Comparison of ENCODE assay signal across 21 cellular contexts in the genomic region with DNA sequence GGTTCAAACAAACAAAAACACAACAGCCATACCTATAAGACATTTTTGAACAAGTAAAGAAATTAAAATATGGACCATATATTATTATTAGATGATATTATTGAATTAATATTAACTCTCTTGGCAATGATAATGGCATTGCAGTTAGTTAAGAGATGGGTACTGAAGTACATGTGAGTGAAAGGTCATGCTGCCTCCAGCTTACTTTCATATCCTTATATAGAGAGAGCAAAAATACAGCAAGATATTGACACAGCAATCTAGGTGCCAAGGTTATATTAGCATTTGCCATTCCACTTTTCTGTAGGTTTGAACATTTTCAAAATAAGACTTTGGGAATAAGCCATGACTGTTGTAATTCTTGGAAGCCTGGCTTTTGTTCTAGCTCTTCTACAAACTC. TPM values are rescaled to one million over a fixed set of nuclear protein-coding genes. Genes with fewer than 3 reads are reported as not detected.
A peak's percentile ranks its signal among the peaks of the same experiment; 100 is the strongest.
DNase-seq lines count a peak whose midpoint lies in the region; ATAC-seq and TF ChIP-seq lines count a peak whose summit lies in the region.
"Had no signal": no experiment of that assay in that cellular context is flagged by ENCODE, and none has a peak within 500 bp of the region (broad histone marks: within the 10 kb centered on the region; RNA-seq: fewer than 3 reads in every experiment).

No MANE protein-coding gene starts in this region.

- H3K36me3 ChIP-seq in KMS-11 (ENCODE audit: insufficient read depth) = no peaks in the 10 kb centered on the region
- no peaks in the 10 kb centered on the region for H3K36me3 ChIP-seq in SJCRH30
- H3K36me3 ChIP-seq: ascending aorta, lower lobe of right lung, MG63 had no signal

- TF ChIP-seq CTCF in KMS-11 (conservative IDR thresholded peaks at IDR 0.05; ENCODE audit: low read depth, low read length) = no peak

- no peak overlapping the region for H3K27ac Mint-ChIP-seq in activated T-cell treated with anti-CD3 and anti-CD28 coated beads, Interleukin-2, amount 50 U/mL, for 72 hours
- H3K27ac Mint-ChIP-seq in activated T-helper 2 cell treated with anti-CD3 and anti-CD28 coated beads, Interferon-gamma antibody, Interleukin-2, Interleukin-4, amounts not matched to agents 10 μg/mL and 5 μg/mL and 100 μg/mL, durations not matched to agents 14 hours and 24 hours and 36 hours = peak overlapping the region; percentile 5
- H3K27ac Mint-ChIP-seq in stimulated activated memory B cell treated with anti-CD40 and anti-IgM and Interleukin-4, amounts not matched to agents 10 μg/mL and 1 μg/mL and 100 μg/mL, for 72 hours = no peak overlapping the region

- H3K4me1 ChIP-seq in KMS-11 (ENCODE audit: low read depth, poor library complexity, severe bottlenecking) (peaks cover 16% of the 10 kb centered on the region), SJCRH30 (no peaks in the 10 kb centered on the region)

- DNase-seq in activated T-cell treated with anti-CD3 and anti-CD28 coated beads, Interleukin-2, amount 50 U/mL, for 72 hours = no peak
- no peak for DNase-seq in activated T-cell treated with anti-CD3 and anti-CD28 coated beads, Interleukin-2, amount 50 U/mL, for 48 hours
- DNase-seq in activated T-helper 2 cell treated with anti-CD3 and anti-CD28 coated beads, Interferon-gamma antibody, Interleukin-2, Interleukin-4, amounts not matched to agents 10 μg/mL and 5 μg/mL and 100 μg/mL, durations not matched to agents 14 hours and 24 hours and 36 hours (ENCODE audit: low spot score) = no peak
- no peak for DNase-seq in SJCRH30
- DNase-seq: activated effector memory CD4-positive, alpha-beta T cell treated with anti-CD3 and anti-CD28 coated beads, Interleukin-2, amount 50 U/mL, for 16 hours; DMS53; effector CD4-positive, alpha-beta T cell; foreskin melanocyte; hippocampal formation; IMR-90; lower lobe of right lung; MG63; NCI-H1694; stimulated activated CD4-positive, alpha-beta T cell treated with anti-CD3 and anti-CD28 coated beads, Interleukin-4, amount 100 ng/mL, for 24 hours had no signal

- no peaks in the 10 kb centered on the region for H3K27me3 Mint-ChIP-seq in activated T-cell treated with anti-CD3 and anti-CD28 coated beads, Interleukin-2, amount 50 U/mL, for 72 hours (ENCODE audit: low read depth)
- H3K27me3 Mint-ChIP-seq in activated T-helper 2 cell treated with anti-CD3 and anti-CD28 coated beads, Interferon-gamma antibody, Interleukin-2, Interleukin-4, amounts not matched to agents 10 μg/mL and 5 μg/mL and 100 μg/mL, durations not matched to agents 14 hours and 24 hours and 36 hours (ENCODE audit: low read depth) = no peaks in the 10 kb centered on the region
- H3K27me3 Mint-ChIP-seq in stimulated activated memory B cell treated with anti-CD40 and anti-IgM and Interleukin-4, amounts not matched to agents 10 μg/mL and 1 μg/mL and 100 μg/mL, for 72 hours = peaks cover 9% of the 10 kb centered on the region

- H3K4me2 ChIP-seq in KMS-11 = 0 out of 2 replicates have a peak overlapping the region, but pooled peaks have one; percentile 4

- intact Hi-C loops in activated T-helper 2 cell treated with anti-CD3 and anti-CD28 coated beads, Interferon-gamma antibody, Interleukin-2, Interleukin-4, amounts not matched to agents 10 μg/mL and 5 μg/mL and 100 μg/mL, durations not matched to agents 14 hours and 24 hours and 36 hours (cut with micrococcal nuclease) = loop anchor here (5.0 kb wide), 1 partner anchor 33 kb away; no protein-coding TSS in a partner anchor

- H3K36me3 Mint-ChIP-seq in activated T-cell treated with anti-CD3 and anti-CD28 coated beads, Interleukin-2, amount 50 U/mL, for 72 hours (ENCODE audit: insufficient read depth in 2 of 2) = peaks cover 24 to 37% of the 10 kb centered on the region in 2 donors
- H3K36me3 Mint-ChIP-seq in activated T-helper 2 cell treated with anti-CD3 and anti-CD28 coated beads, Interferon-gamma antibody, Interleukin-2, Interleukin-4, amounts not matched to agents 10 μg/mL and 5 μg/mL and 100 μg/mL, durations not matched to agents 14 hours and 24 hours and 36 hours (ENCODE audit: low read depth) = peaks cover 86% of the 10 kb centered on the region
- H3K36me3 Mint-ChIP-seq in stimulated activated memory B cell treated with anti-CD40 and anti-IgM and Interleukin-4, amounts not matched to agents 10 μg/mL and 1 μg/mL and 100 μg/mL, for 72 hours = no peaks in the 10 kb centered on the region

- no peaks in the 10 kb centered on the region for H3K9me3 ChIP-seq in SJCRH30 (replicated peaks)
- H3K9me3 ChIP-seq: ascending aorta, lower lobe of right lung, MG63 had no signal

- peak overlapping the region; percentile 64 to 75 for H3K4me3 Mint-ChIP-seq in activated T-cell treated with anti-CD3 and anti-CD28 coated beads, Interleukin-2, amount 50 U/mL, for 72 hours
- H3K4me3 Mint-ChIP-seq in activated T-helper 2 cell treated with anti-CD3 and anti-CD28 coated beads, Interferon-gamma antibody, Interleukin-2, Interleukin-4, amounts not matched to agents 10 μg/mL and 5 μg/mL and 100 μg/mL, durations not matched to agents 14 hours and 24 hours and 36 hours (ENCODE audit: low read depth) = peak overlapping the region; percentile 34
- H3K4me3 Mint-ChIP-seq in stimulated activated memory B cell treated with anti-CD40 and anti-IgM and Interleukin-4, amounts not matched to agents 10 μg/mL and 1 μg/mL and 100 μg/mL, for 72 hours = no peak overlapping the region

- no peaks in the 10 kb centered on the region for H3K9me3 Mint-ChIP-seq in activated T-cell treated with anti-CD3 and anti-CD28 coated beads, Interleukin-2, amount 50 U/mL, for 72 hours
- H3K9me3 Mint-ChIP-seq in activated T-helper 2 cell treated with anti-CD3 and anti-CD28 coated beads, Interferon-gamma antibody, Interleukin-2, Interleukin-4, amounts not matched to agents 10 μg/mL and 5 μg/mL and 100 μg/mL, durations not matched to agents 14 hours and 24 hours and 36 hours = no peaks in the 10 kb centered on the region
- no peaks in the 10 kb centered on the region for H3K9me3 Mint-ChIP-seq in stimulated activated memory B cell treated with anti-CD40 and anti-IgM and Interleukin-4, amounts not matched to agents 10 μg/mL and 1 μg/mL and 100 μg/mL, for 72 hours

- no peaks in the 10 kb centered on the region for H4K20me1 ChIP-seq in KMS-11 (ENCODE audit: insufficient read depth)

- H3K27ac ChIP-seq in KMS-11 (no peak overlapping the region), SJCRH30 (no peak overlapping the region)
- H3K27ac ChIP-seq: ascending aorta, lower lobe of right lung, VCaP had no signal

- H3K4me3 ChIP-seq in KMS-11 (IDR thresholded peaks at IDR 0.05; ENCODE audit: insufficient read depth, low read depth, low read length) (no peak overlapping the region), SJCRH30 (no peak overlapping the region)
- H3K4me3 ChIP-seq: ascending aorta, lower lobe of right lung, MG63 had no signal

- H3K27me3 ChIP-seq in KMS-11 (ENCODE audit: insufficient read depth, low read depth) (no peaks in the 10 kb centered on the region), SJCRH30 (0 out of 2 replicates have a peak, but pooled peaks cover 3% of the 10 kb centered on the region)
- H3K27me3 ChIP-seq: ascending aorta, MG63 had no signal

- no peak overlapping the region for H3K9ac ChIP-seq in KMS-11

- no peak overlapping the region for H2AFZ ChIP-seq in KMS-11 (ENCODE audit: low read depth)

- ATAC-seq in activated T-cell treated with anti-CD3 and anti-CD28 coated beads, Interleukin-2, amount 50 U/mL, for 72 hours (replicated peaks in 1 of 2) = no peak
- ATAC-seq in stimulated activated memory B cell treated with anti-CD40 and anti-IgM and Interleukin-4, amounts not matched to agents 10 μg/mL and 1 μg/mL and 100 μg/mL, for 72 hours = peak; percentile 73
- ATAC-seq in HG03571 (IDR thresholded peaks at IDR 0.05; ENCODE audit: unreplicated experiment) = no peak
- ATAC-seq: lower lobe of right lung, Right ventricle myocardium inferior had no signal

- H3K4me1 Mint-ChIP-seq in activated T-cell treated with anti-CD3 and anti-CD28 coated beads, Interleukin-2, amount 50 U/mL, for 72 hours (ENCODE audit: low read depth) = peaks cover 82% of the 10 kb centered on the region
- H3K4me1 Mint-ChIP-seq in activated T-helper 2 cell treated with anti-CD3 and anti-CD28 coated beads, Interferon-gamma antibody, Interleukin-2, Interleukin-4, amounts not matched to agents 10 μg/mL and 5 μg/mL and 100 μg/mL, durations not matched to agents 14 hours and 24 hours and 36 hours (ENCODE audit: low read depth) = peaks cover 73% of the 10 kb centered on the region
- H3K4me1 Mint-ChIP-seq in stimulated activated memory B cell treated with anti-CD40 and anti-IgM and Interleukin-4, amounts not matched to agents 10 μg/mL and 1 μg/mL and 100 μg/mL, for 72 hours = peaks cover 41% of the 10 kb centered on the region

- H3K79me2 ChIP-seq in KMS-11 (ENCODE audit: insufficient read depth, low read depth) = no peaks in the 10 kb centered on the region

RNA-seq across cellular contexts. Expression of a gene that starts 6.1 kb away (rescaled TPM):
- 10 to 100 TPM; 84.2 to 99.5 TPM for total RNA-seq in activated T-cell treated with anti-CD3 and anti-CD28 coated beads, Interleukin-2, amount 50 U/mL, for 72 hours
- 73.6 and 82.3 TPM in 2 replicates for total RNA-seq in activated T-helper 2 cell treated with anti-CD3 and anti-CD28 coated beads, Interferon-gamma antibody, Interleukin-2, Interleukin-4, amounts not matched to agents 10 μg/mL and 5 μg/mL and 100 μg/mL, durations not matched to agents 14 hours and 24 hours and 36 hours
- not detected in 2 replicates for total RNA-seq in SJCRH30 (2014; rRNA removed; shearing (Covaris generic))
- total RNA-seq: IMR-90, renal cortical epithelial cell had no signal

Comparison
In these comparisons a context has a peak if more than half of its experiments do, and no peak if none do; other contexts are left out.
1. RNA of a gene that starts 6.1 kb away (total RNA-seq): 84.2 to 99.5 TPM in activated T-cell treated with anti-CD3 and anti-CD28 coated beads, Interleukin-2, amount 50 U/mL, for 72 hours and 73.6 to 82.3 TPM in activated T-helper 2 cell treated with anti-CD3 and anti-CD28 coated beads, Interferon-gamma antibody, Interleukin-2, Interleukin-4, amounts not matched to agents 10 μg/mL and 5 μg/mL and 100 μg/mL, durations not matched to agents 14 hours and 24 hours and 36 hours; not detected in SJCRH30; every median in the first group is over 10 times any median in the second.